12 cellular contexts compared by ENCODE assay signal in genomic region chr10:70191161-70191770, GRCh38. TPM values are rescaled to one million over a fixed set of nuclear protein-coding genes. Genes with fewer than 3 reads are reported as not detected.
DNase-seq lines count a peak whose midpoint lies in the region; ATAC-seq, FAIRE-seq and TF ChIP-seq lines count a peak whose summit lies in the region.
"Had no signal": no experiment of that assay in that cellular context is flagged by ENCODE, and none has a peak within 500 bp of the region (broad histone marks: within the 10 kb centered on the region; RNA-seq: fewer than 3 reads in every experiment).

No MANE protein-coding gene starts in this region.

- CTCF ChIA-PET in SK-N-SH (lab: Yijun Ruan, JAX) = interaction anchor here (0.8 to 1.4 kb wide), 5 partner anchors 13 to 173 kb away, joined by 3 to 9 read pairs (median 5); partner anchors contain the start of gene TYSND1

- no peak for TF ChIP-seq RAD21 in SK-N-SH (IDR thresholded peaks at IDR 0.05; ENCODE audit: low read length)

- intact Hi-C loops in kidney (cut with DNase I) = no loop called here

- H3K4me1 ChIP-seq in SK-N-SH (ENCODE audit: control insufficient read depth in 1 of 2, insufficient read depth in 2 of 2, low read depth in 1 of 2, low read length in 1 of 2) (peaks cover 10 to 25% of the 10 kb centered on the region in 2 experiments), smooth muscle cell (ENCODE audit: low read depth) (peaks cover 5% of the 10 kb centered on the region), kidney (ENCODE audit: control insufficient read depth in 1 of 2, insufficient read depth in 1 of 2, low read depth in 1 of 2, low read length in 2 of 2) (peaks cover 0 to 8% of the 10 kb centered on the region in 2 donors)

- WGBS in SK-N-SH (ENCODE audit: low lambda C conversion rate) = 74% methylated on average over 3 of the region's 3 CpGs
- 59% methylated on average over 3 of the region's 3 CpGs for WGBS in smooth muscle cell (ENCODE audit: low lambda C conversion rate)

- POLR2A ChIA-PET in SK-N-SH (lab: Yijun Ruan, JAX) = no interaction called here

- H3K79me2 ChIP-seq in SK-N-SH (ENCODE audit: insufficient read depth) (no peaks in the 10 kb centered on the region), smooth muscle cell (ENCODE audit: low read depth) (no peaks in the 10 kb centered on the region)

- H3K9me3 ChIP-seq in SK-N-SH (no peaks in the 10 kb centered on the region), smooth muscle cell (replicated peaks; ENCODE audit: low read depth) (no peaks in the 10 kb centered on the region), kidney (ENCODE audit: control insufficient read depth in 1 of 2, low read length in 2 of 2) (no peaks in the 10 kb centered on the region)

- H2AFZ ChIP-seq in SK-N-SH (ENCODE audit: low read depth) = peak overlapping the region; percentile 33; the same call in 1 of the 2 replicates
- no peak overlapping the region for H2AFZ ChIP-seq in smooth muscle cell (ENCODE audit: low read depth)

- no peaks in the 10 kb centered on the region for H3K9me2 ChIP-seq in SK-N-SH

- DNase-seq in HCEC 1CT (peak; percentile 46), SK-N-SH (no peak), fibroblast of pulmonary artery (ENCODE audit: low read depth) (peak; percentile 71), smooth muscle cell (lab: John Stamatoyannopoulos, UW; ENCODE audit: unreplicated experiment) (no peak), kidney (no peak), SK-N-DZ (ENCODE audit: low spot score) (no peak)
- DNase-seq: activated naive CD4-positive, alpha-beta T cell treated with anti-CD3 and anti-CD28 coated beads, Interleukin-2, amount 50 U/mL, for 16 hours; NCI-H1092 treated with DMSO at 0.1 percent for 48 hours; NCI-H524 had no signal

- no peak for TF ChIP-seq EP300 in SK-N-SH (IDR thresholded peaks at IDR 0.05; ENCODE audit: borderline replicate concordance in 1 of 2, low read depth in 1 of 2, low read length in 1 of 2)

- H3K4me3 ChIP-seq in SK-N-SH (ENCODE audit: low read depth in 2 of 2, low read length in 1 of 2) (no peak overlapping the region), fibroblast of pulmonary artery (replicated peaks; ENCODE audit: low read depth, low read length) (peak overlapping the region; percentile 21), smooth muscle cell (no peak overlapping the region), kidney (ENCODE audit: low read length in 2 of 2) (no peak overlapping the region)
- H3K4me3 ChIP-seq: coronary artery had no signal

- H3K36me3 ChIP-seq in SK-N-SH (replicated peaks in 1 of 2; ENCODE audit: control insufficient read depth in 1 of 2, insufficient read depth in 2 of 2, low read length in 1 of 2) = no peaks in the 10 kb centered on the region
- H3K36me3 ChIP-seq in smooth muscle cell (ENCODE audit: low read depth) = no peaks in the 10 kb centered on the region
- no peaks in the 10 kb centered on the region for H3K36me3 ChIP-seq in kidney (ENCODE audit: control insufficient read depth in 1 of 2, insufficient read depth in 2 of 2, low read length in 2 of 2)

- peaks cover 29% of the 10 kb centered on the region for H3F3A ChIP-seq in SK-N-SH (replicated peaks; ENCODE audit: insufficient read depth)
- H3F3A ChIP-seq in smooth muscle cell (ENCODE audit: low read depth) = peaks cover 13% of the 10 kb centered on the region

- TF ChIP-seq CTCF in SK-N-SH (IDR thresholded peaks at IDR 0.05) (no peak), fibroblast of pulmonary artery (IDR thresholded peaks at IDR 0.05; ENCODE audit: low read length, missing control alignments) (no peak), smooth muscle cell (IDR thresholded peaks at IDR 0.05; ENCODE audit: borderline replicate concordance, insufficient read depth, poor library complexity, severe bottlenecking) (no peak), kidney (IDR thresholded peaks at IDR 0.05; ENCODE audit: borderline replicate concordance, extremely low read depth, insufficient read depth) (no peak)

- peak overlapping the region; percentile 68 to 75; a peak in 3 of 4 replicates for H3K27ac ChIP-seq in SK-N-SH (ENCODE audit: low read depth in 2 of 2, low read length in 1 of 2)
- peak overlapping the region; percentile 57 for H3K27ac ChIP-seq in smooth muscle cell (ENCODE audit: low read depth)
- peak overlapping the region in 1 of 2 donors; percentile 30 for H3K27ac ChIP-seq in kidney (ENCODE audit: low read depth in 2 of 2, low read length in 2 of 2)

- no peak for ATAC-seq in GM21423 (IDR thresholded peaks at IDR 0.05; ENCODE audit: unreplicated experiment)

- FAIRE-seq in kidney (lab: Jason Lieb, UNC) = no peak
- FAIRE-seq: TTC549 had no signal

- H3K4me2 ChIP-seq in SK-N-SH (peak overlapping the region; percentile 21; the same call in 1 of the 2 replicates), smooth muscle cell (peak overlapping the region; percentile 54)

- H3K9ac ChIP-seq in SK-N-SH = no peak overlapping the region
- H3K9ac ChIP-seq in smooth muscle cell (ENCODE audit: low read depth) = no peak overlapping the region
- H3K9ac ChIP-seq in kidney (ENCODE audit: low read length in 2 of 2) = no peak overlapping the region

- no peaks in the 10 kb centered on the region for H3K27me3 ChIP-seq in SK-N-SH (ENCODE audit: insufficient read depth)
- no peaks in the 10 kb centered on the region for H3K27me3 ChIP-seq in smooth muscle cell (ENCODE audit: low read depth)

- H4K20me1 ChIP-seq in SK-N-SH (ENCODE audit: insufficient read depth) (no peaks in the 10 kb centered on the region), smooth muscle cell (ENCODE audit: low read depth) (no peaks in the 10 kb centered on the region)

TF ChIP-seq in SK-N-SH, 30 proteins besides CTCF, POLR2A, EP300 and RAD21 (continues in another document):
- TF ChIP-seq ZBTB33 (IDR thresholded peaks at IDR 0.05; ENCODE audit: borderline replicate concordance, low read depth) (no peak), GATA2 (CRISPR knock-in tag; IDR thresholded peaks at IDR 0.05) (no peak), MEF2A (IDR thresholded peaks at IDR 0.05; ENCODE audit: borderline replicate concordance, low read depth) (no peak), RCOR1 (IDR thresholded peaks at IDR 0.05; ENCODE audit: low read length) (no peak), USF2 (IDR thresholded peaks at IDR 0.05; ENCODE audit: borderline replicate concordance, low read depth, low read length) (no peak), NRF1 (IDR thresholded peaks at IDR 0.05; ENCODE audit: low read depth, low read length) (no peak)

RNA-seq across cellular contexts. Expression of gene SAR1A, which starts 21.0 kb away (rescaled TPM):
- polyA plus RNA-seq in SK-N-SH (2012; rRNA removed) = 20.9 and 26.4 TPM in 2 replicates
- polyA plus RNA-seq in SK-N-SH (2012; cell fraction: cytosol; rRNA removed) = 25.9 and 28.5 TPM in 2 replicates
- 20.3 and 38.1 TPM in 2 replicates for polyA plus RNA-seq in SK-N-SH (2012; cell fraction: nucleus; rRNA removed)
- 178 and 180 TPM in 2 replicates for total RNA-seq in smooth muscle cell
- polyA plus RNA-seq in smooth muscle cell = 133 and 140 TPM in 2 replicates
- 109 TPM for total RNA-seq in kidney
- 55.7 TPM for polyA plus RNA-seq in kidney (ENCODE audit: insufficient read depth, low read depth, low replicate concordance)
- 63.0 and 63.8 TPM in 2 replicates for polyA plus RNA-seq in SK-N-DZ (2014; cell fraction: cytosol; rRNA removed)
- 30.9 and 40.5 TPM in 2 replicates for polyA plus RNA-seq in SK-N-DZ (2014; cell fraction: nucleus; rRNA removed)

RNA-seq across cellular contexts. Expression of gene PPA1, which starts 42.0 kb away (rescaled TPM):
- polyA plus RNA-seq in SK-N-SH (2012; rRNA removed) (116 and 125 TPM in 2 replicates), smooth muscle cell (38.1 and 46.9 TPM in 2 replicates), kidney (ENCODE audit: insufficient read depth, low read depth, low replicate concordance) (168 TPM)
- polyA plus RNA-seq in SK-N-SH (2012; cell fraction: cytosol; rRNA removed) = 164 and 209 TPM in 2 replicates
- polyA plus RNA-seq in SK-N-SH (2012; cell fraction: nucleus; rRNA removed) = 32.6 and 73.5 TPM in 2 replicates
- total RNA-seq in smooth muscle cell (55.6 and 58.4 TPM in 2 replicates), kidney (116 TPM)
- 317 and 367 TPM in 2 replicates for polyA plus RNA-seq in SK-N-DZ (2014; cell fraction: cytosol; rRNA removed)
- 160 and 184 TPM in 2 replicates for polyA plus RNA-seq in SK-N-DZ (2014; cell fraction: nucleus; rRNA removed)

RNA-seq across cellular contexts. Expression of gene TYSND1, which starts 44.8 kb away (rescaled TPM):
- polyA plus RNA-seq in SK-N-SH (2012; rRNA removed) (7.2 and 7.4 TPM in 2 replicates), smooth muscle cell (4.5 and 10.0 TPM in 2 replicates), kidney (ENCODE audit: insufficient read depth, low read depth, low replicate concordance) (12.9 TPM)
- 3.7 and 5.3 TPM in 2 replicates for polyA plus RNA-seq in SK-N-SH (2012; cell fraction: cytosol; rRNA removed)
- polyA plus RNA-seq in SK-N-SH (2012; cell fraction: nucleus; rRNA removed) = 24.1 and 26.7 TPM in 2 replicates
- total RNA-seq in smooth muscle cell (2.4 and 4.9 TPM in 2 replicates), kidney (13.8 TPM)
- 17.5 and 20.9 TPM in 2 replicates for polyA plus RNA-seq in SK-N-DZ (2014; cell fraction: cytosol; rRNA removed)
- polyA plus RNA-seq in SK-N-DZ (2014; cell fraction: nucleus; rRNA removed) = 27.6 and 39.4 TPM in 2 replicates

RNA-seq across cellular contexts. Expression of gene AIFM2, which starts 58.6 kb away (rescaled TPM):
- polyA plus RNA-seq in SK-N-SH (2012; rRNA removed) (9.4 and 9.5 TPM in 2 replicates), smooth muscle cell (3.6 and 4.4 TPM in 2 replicates), kidney (ENCODE audit: insufficient read depth, low read depth, low replicate concordance) (14.8 TPM)
- 5.5 and 7.9 TPM in 2 replicates for polyA plus RNA-seq in SK-N-SH (2012; cell fraction: cytosol; rRNA removed)
- polyA plus RNA-seq in SK-N-SH (2012; cell fraction: nucleus; rRNA removed) = 17.9 and 19.8 TPM in 2 replicates
- total RNA-seq in smooth muscle cell (2.1 and 2.2 TPM in 2 replicates), kidney (12.7 TPM)
- 0.91 and 1.8 TPM in 2 replicates for polyA plus RNA-seq in SK-N-DZ (2014; cell fraction: cytosol; rRNA removed)
- polyA plus RNA-seq in SK-N-DZ (2014; cell fraction: nucleus; rRNA removed) = 2.1 and 2.2 TPM in 2 replicates

Comparison
In these comparisons a context has a peak if more than half of its experiments do, and no peak if none do; other contexts are left out.
1. DNase-seq: peak in HCEC 1CT (single experiment) and fibroblast of pulmonary artery (single experiment); none in SK-N-SH (single experiment), smooth muscle cell (single experiment), kidney (single experiment) and SK-N-DZ (single experiment).